ENCODE assay signal across 8 cellular contexts in the genomic region with DNA sequence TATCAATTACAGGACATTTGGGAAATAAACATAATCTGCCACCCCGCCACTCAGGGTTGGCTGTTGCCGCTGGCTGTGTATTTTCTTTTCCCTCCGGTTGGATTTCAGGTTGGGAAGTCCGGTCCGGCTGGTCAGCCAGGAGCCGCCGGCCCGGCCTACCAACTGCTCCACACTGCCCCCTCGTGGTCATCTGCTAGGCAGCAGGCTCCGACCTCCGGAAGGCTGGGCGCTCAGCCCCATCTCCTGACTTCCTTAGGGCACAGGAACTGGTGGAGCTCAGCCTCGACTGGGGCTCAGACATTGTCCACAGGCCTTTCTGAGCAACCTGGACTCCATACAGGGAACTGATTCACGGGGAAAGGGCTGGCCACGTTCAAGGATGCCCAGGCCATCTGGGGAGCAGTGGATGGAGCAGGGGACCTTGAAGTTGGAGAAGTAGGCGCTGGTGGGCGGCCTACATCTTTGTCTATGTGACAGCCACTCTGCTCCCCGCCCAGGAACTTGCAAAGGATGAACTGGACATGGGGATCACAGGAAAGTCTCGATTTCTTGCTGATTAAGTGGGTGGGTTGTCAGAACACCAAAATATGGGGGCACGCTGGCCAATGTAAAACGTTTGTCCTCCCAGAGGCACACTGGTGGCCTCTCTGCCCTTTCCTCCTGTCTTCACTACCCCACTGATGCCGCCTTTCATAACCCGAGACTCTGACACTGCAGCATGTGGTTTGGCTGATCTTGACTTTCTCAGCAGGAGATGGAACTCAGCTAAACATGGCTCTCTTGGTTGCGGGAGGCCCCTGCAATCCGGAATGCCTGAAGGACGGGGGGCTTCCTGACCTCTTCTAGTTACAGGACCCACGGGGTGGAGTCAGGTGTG. TPM values are rescaled to one million over a fixed set of nuclear protein-coding genes. Genes with fewer than 3 reads are reported as not detected.
DNase-seq lines count a peak whose midpoint lies in the region; ATAC-seq and TF ChIP-seq lines count a peak whose summit lies in the region.

No MANE protein-coding gene starts in this region.

- H3K36me3 Mint-ChIP-seq in activated T-cell treated with anti-CD3 and anti-CD28 coated beads, Interleukin-2, amount 50 U/mL, for 4 hours (ENCODE audit: insufficient read depth), result no peaks in the 10 kb centered on the region
- H3K36me3 Mint-ChIP-seq in natural killer cell, result no peaks in the 10 kb centered on the region

- no peaks in the 10 kb centered on the region for H3K9me2 ChIP-seq in PC-9 (ENCODE audit: insufficient read depth)

- TF ChIP-seq CTCF in PC-9 (conservative IDR thresholded peaks at IDR 0.05) (peak; percentile 93), natural killer cell (IDR thresholded peaks at IDR 0.05) (peak; percentile 99)

- no peaks in the 10 kb centered on the region for H3K36me3 ChIP-seq in PC-9 (ENCODE audit: low read depth)

- H3K4me3 ChIP-seq in PC-9, result peak overlapping the region; percentile 25; the same call in 1 of the 2 replicates

- H3K27me3 Mint-ChIP-seq in activated T-cell treated with anti-CD3 and anti-CD28 coated beads, Interleukin-2, amount 50 U/mL, for 4 hours (ENCODE audit: low read depth), result peaks cover 19% of the 10 kb centered on the region
- H3K27me3 Mint-ChIP-seq in natural killer cell (ENCODE audit: low read depth in 2 of 2), result peaks cover 5 to 26% of the 10 kb centered on the region in 2 donors

- no peak overlapping the region for H2AFZ ChIP-seq in PC-9

- no peak overlapping the region for H3K4me3 Mint-ChIP-seq in activated T-cell treated with anti-CD3 and anti-CD28 coated beads, Interleukin-2, amount 50 U/mL, for 4 hours
- H3K4me3 Mint-ChIP-seq in natural killer cell, result peak overlapping the region; percentile 61

- POLR2A ChIA-PET in PC-9 (lab: Charles Lee; ENCODE audit: unreplicated experiment), result no interaction called here

- DNase-seq in AG20443 (ENCODE audit: low spot score), result peak; percentile 94
- DNase-seq in PC-9, result peak; percentile 52 to 87
- DNase-seq in activated T-cell treated with anti-CD3 and anti-CD28 coated beads, Interleukin-2, amount 50 U/mL, for 4 hours, result peak; percentile 65
- peak; percentile 63 for DNase-seq in fibroblast of gingiva (ENCODE audit: low read depth)
- peak; percentile 70 for DNase-seq in natural killer cell
- DNase-seq in stimulated activated naive CD4-positive, alpha-beta T cell (lab: John Stamatoyannopoulos, UW), result peak in 5 of 6 experiments; percentile 28 to 60 (median 38)

- no peaks in the 10 kb centered on the region for H3K27me3 ChIP-seq in PC-9 (ENCODE audit: insufficient read depth, low read depth)

- no peak overlapping the region for H3K27ac ChIP-seq in PC-9

- H3K27ac Mint-ChIP-seq in natural killer cell, result no peak overlapping the region

- H3K79me2 ChIP-seq in PC-9 (ENCODE audit: low read depth), result no peaks in the 10 kb centered on the region

- no peaks in the 10 kb centered on the region for H3K9me3 Mint-ChIP-seq in activated T-cell treated with anti-CD3 and anti-CD28 coated beads, Interleukin-2, amount 50 U/mL, for 4 hours
- no peaks in the 10 kb centered on the region for H3K9me3 Mint-ChIP-seq in natural killer cell

- H3F3A ChIP-seq in PC-9 (ENCODE audit: insufficient read depth, low read depth), result no peaks in the 10 kb centered on the region

- H3K4me2 ChIP-seq in PC-9, result peak overlapping the region; percentile 69

- no TSS peak for BruUV-seq in PC-9 (replicated peaks; lab: Mats Ljungman, UMichigan)

- intact Hi-C loops in PC-9 (cut with micrococcal nuclease; ENCODE audit: unreplicated experiment) (loop anchor here (1.0 to 10.0 kb wide), 9 partner anchors 43 to 894 kb away; partner anchors contain the start of genes NXNL2 and SPIN1), natural killer cell (cut with micrococcal nuclease) (loop anchor here (1.0 to 5.0 kb wide), 3 partner anchors 405 to 901 kb away; no protein-coding TSS in a partner anchor)

- peaks cover 4% of the 10 kb centered on the region; the same call in 1 of the 2 replicates for H3K4me1 ChIP-seq in PC-9 (replicated peaks; ENCODE audit: insufficient read depth)

- ATAC-seq in GM18858 (IDR thresholded peaks at IDR 0.05; ENCODE audit: unreplicated experiment) (peak; percentile 68), HG03139 (IDR thresholded peaks at IDR 0.05; ENCODE audit: unreplicated experiment) (peak; percentile 60), natural killer cell (peak; percentile 49 to 92 (median 75))
- ATAC-seq in activated T-cell treated with anti-CD3 and anti-CD28 coated beads, Interleukin-2, amount 50 U/mL, for 4 hours, result peak; percentile 50 to 72

- CTCF ChIA-PET in PC-9 (lab: Charles Lee), result interaction anchor here (0.7 kb wide), 1 partner anchor 156 kb away, joined by 11 read pairs; no protein-coding TSS in a partner anchor

- no peaks in the 10 kb centered on the region for H4K20me1 ChIP-seq in PC-9 (ENCODE audit: insufficient read depth)

- H3K4me1 Mint-ChIP-seq in activated T-cell treated with anti-CD3 and anti-CD28 coated beads, Interleukin-2, amount 50 U/mL, for 4 hours (ENCODE audit: low read depth), result peaks cover 2% of the 10 kb centered on the region
- peaks cover 0 to 7% of the 10 kb centered on the region in 2 donors for H3K4me1 Mint-ChIP-seq in natural killer cell

- no peaks in the 10 kb centered on the region for H3K9me3 ChIP-seq in PC-9 (ENCODE audit: insufficient read depth, low read depth)

RNA-seq across cellular contexts. Expression of gene NXNL2, which starts 43.7 kb away (rescaled TPM):
- 5.5 and 8.7 TPM in 2 replicates for total RNA-seq in PC-9 (2021)
- not detected for total RNA-seq in activated T-cell treated with anti-CD3 and anti-CD28 coated beads, Interleukin-2, amount 50 U/mL, for 4 hours
- not detected for total RNA-seq in natural killer cell

Comparison
In these comparisons a context has a peak if more than half of its experiments do, and no peak if none do; other contexts are left out.
1. DNase-seq: peak in every context shown above with its lines; median percentile 94 in AG20443; 70 in natural killer cell; 70 in PC-9; 65 in activated T-cell treated with anti-CD3 and anti-CD28 coated beads, Interleukin-2, amount 50 U/mL, for 4 hours; 63 in fibroblast of gingiva; 38 in stimulated activated naive CD4-positive, alpha-beta T cell.